Comparison of ENCODE assay signal across 10 cellular contexts in the genomic region with DNA sequence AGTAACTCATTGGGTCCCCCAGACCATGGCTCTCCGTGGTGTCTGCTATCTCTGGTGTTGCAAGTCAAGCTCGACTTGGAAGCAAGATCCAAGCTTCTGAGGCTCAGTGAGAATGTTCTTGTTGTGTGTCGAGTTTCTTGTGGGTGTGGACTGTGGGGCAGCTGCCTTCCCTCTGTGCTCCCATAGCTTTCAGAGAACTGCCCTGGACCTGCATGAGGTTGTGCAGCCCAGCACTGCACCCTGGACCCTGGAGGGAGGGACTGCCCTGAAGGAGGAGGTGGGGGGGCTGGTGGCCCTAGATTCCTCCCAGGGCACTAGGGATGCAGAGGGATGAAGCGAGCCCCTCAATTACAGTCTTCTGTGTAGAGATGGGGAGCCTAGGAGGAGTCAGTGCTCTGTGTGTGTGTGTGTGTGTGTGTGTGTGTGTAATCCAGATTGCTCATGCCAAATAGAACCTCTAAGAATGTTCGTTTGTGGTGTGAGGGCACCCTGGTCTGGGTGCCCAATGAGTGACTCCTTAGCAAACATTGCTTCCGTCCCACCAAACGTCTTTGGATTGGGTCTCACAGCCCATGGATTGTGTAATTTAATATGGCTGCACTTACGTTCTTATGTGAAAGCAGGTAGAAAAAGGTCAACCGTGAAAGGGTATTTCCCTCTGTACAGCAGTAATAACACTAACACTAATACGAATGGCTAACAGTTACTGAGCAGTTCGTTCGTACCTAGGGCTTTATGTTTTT.
DNase-seq lines count a peak whose midpoint lies in the region.
"Had no signal": no experiment of that assay in that cellular context is flagged by ENCODE, and none has a peak within 500 bp of the region (broad histone marks: within the 10 kb centered on the region; RNA-seq: fewer than 3 reads in every experiment).

No MANE protein-coding gene starts in this region.

- H3K4me1 Mint-ChIP-seq in activated T-cell treated with anti-CD3 and anti-CD28 coated beads, Interleukin-2, amount 50 U/mL, for 24 hours (ENCODE audit: low read depth) = peaks cover 63% of the 10 kb centered on the region
- peaks cover 30 to 42% (median 35%) of the 10 kb centered on the region in 3 donors for H3K4me1 Mint-ChIP-seq in IgD-negative memory B cell

- H3K9ac ChIP-seq in adipocyte (ENCODE audit: low read length) = peak overlapping the region; percentile 42

- H3K27ac Mint-ChIP-seq in activated T-cell treated with anti-CD3 and anti-CD28 coated beads, Interleukin-2, amount 50 U/mL, for 24 hours = peak overlapping the region; percentile 79
- peak overlapping the region; percentile 42 to 75 (median 61) for H3K27ac Mint-ChIP-seq in IgD-negative memory B cell

- no peaks in the 10 kb centered on the region for H3K27me3 ChIP-seq in adipocyte (replicated peaks; ENCODE audit: control insufficient read depth, insufficient read depth, low read length)

- H3K9me3 Mint-ChIP-seq in activated T-cell treated with anti-CD3 and anti-CD28 coated beads, Interleukin-2, amount 50 U/mL, for 24 hours = no peaks in the 10 kb centered on the region
- H3K9me3 Mint-ChIP-seq in IgD-negative memory B cell = no peaks in the 10 kb centered on the region

- no peaks in the 10 kb centered on the region for H3K36me3 Mint-ChIP-seq in activated T-cell treated with anti-CD3 and anti-CD28 coated beads, Interleukin-2, amount 50 U/mL, for 24 hours (ENCODE audit: low read depth)
- H3K36me3 Mint-ChIP-seq in IgD-negative memory B cell = no peaks in the 10 kb centered on the region

- H3K27ac ChIP-seq in temporal lobe (ENCODE audit: low read depth, low read length) = peak overlapping the region; percentile 91
- H3K27ac ChIP-seq: SK-N-MC, thoracic aorta had no signal

- H3K9me3 ChIP-seq in adipocyte (ENCODE audit: control insufficient read depth, low read length) = no peaks in the 10 kb centered on the region
- H3K9me3 ChIP-seq: thoracic aorta had no signal

- peaks cover 17% of the 10 kb centered on the region for H3K27me3 Mint-ChIP-seq in activated T-cell treated with anti-CD3 and anti-CD28 coated beads, Interleukin-2, amount 50 U/mL, for 24 hours
- H3K27me3 Mint-ChIP-seq in IgD-negative memory B cell = peaks cover 8% of the 10 kb centered on the region

- no peak overlapping the region for H3K4me3 ChIP-seq in adipocyte (ENCODE audit: low read length)
- H3K4me3 ChIP-seq: thoracic aorta had no signal

- H3K4me1 ChIP-seq in adipocyte (ENCODE audit: control insufficient read depth, insufficient read depth, low read length) = peaks cover 55% of the 10 kb centered on the region

- H3K4me3 Mint-ChIP-seq in activated T-cell treated with anti-CD3 and anti-CD28 coated beads, Interleukin-2, amount 50 U/mL, for 24 hours = peak overlapping the region; percentile 32
- peak overlapping the region; percentile 66 to 92 (median 83) for H3K4me3 Mint-ChIP-seq in IgD-negative memory B cell

- no peaks in the 10 kb centered on the region for H3K36me3 ChIP-seq in adipocyte (ENCODE audit: control insufficient read depth, insufficient read depth, low read length, severe bottlenecking)
- H3K36me3 ChIP-seq: thoracic aorta had no signal

- no peak for DNase-seq in activated T-cell treated with anti-CD3 and anti-CD28 coated beads, Interleukin-2, amount 50 U/mL, for 24 hours
- DNase-seq in activated T-cell treated with anti-CD3 and anti-CD28 coated beads, Interleukin-2, amount 50 U/mL, for 1 hour = no peak
- DNase-seq in adipocyte (ENCODE audit: low read depth) = no peak
- no peak for DNase-seq in COR-L47 (lab: John Stamatoyannopoulos, UW)
- DNase-seq in NCI-H187 (lab: John Stamatoyannopoulos, UW) = no peak
- DNase-seq in stimulated activated CD4-positive, alpha-beta T cell treated with anti-CD3 and anti-CD28 coated beads, Interleukin-4, amount 100 ng/mL, for 1 hour = no peak
